1 cellular context compared by ENCODE assay signal in genomic region chr11:104015649-104016415, GRCh38.
TF ChIP-seq lines count a peak whose summit lies in the region.

No MANE protein-coding gene starts in this region.

TF ChIP-seq in GM12878, 131 proteins besides CTCF, POLR2A, EP300 and RAD21 (continued from another document and continues in another):
- TF ChIP-seq SKIL (IDR thresholded peaks at IDR 0.05; ENCODE audit: low read depth, poor library complexity, severe bottlenecking) (peak; percentile 33), EGR1 (IDR thresholded peaks at IDR 0.05; ENCODE audit: borderline replicate concordance in 1 of 2, low read depth in 2 of 2, low read length in 2 of 2) (no peak), PKNOX1 (IDR thresholded peaks at IDR 0.05) (peak; percentile 93), USF1 (IDR thresholded peaks at IDR 0.05; ENCODE audit: borderline replicate concordance, extremely low read length, insufficient read depth, low read depth, low read length) (no peak), IRF4 (IDR thresholded peaks at IDR 0.05; ENCODE audit: low read depth, low read length) (no peak), BCL11A (IDR thresholded peaks at IDR 0.05; ENCODE audit: low read depth, low read length) (no peak), IKZF1 (conservative IDR thresholded peaks at IDR 0.05) (0 out of 2 replicates have a peak, but pooled peaks have one; percentile 42), IRF5 (IDR thresholded peaks at IDR 0.05; ENCODE audit: borderline replicate concordance) (no peak), E2F4 (IDR thresholded peaks at IDR 0.05; ENCODE audit: low read depth, low read length) (no peak), BHLHE40 (IDR thresholded peaks at IDR 0.05; ENCODE audit: borderline replicate concordance in 1 of 2, low read depth in 2 of 2, low read length in 1 of 2) (peak; percentile 85 to 87), ATF7 (IDR thresholded peaks at IDR 0.05; ENCODE audit: low read depth) (no peak), NR2F1 (conservative IDR thresholded peaks at IDR 0.05) (no peak), KDM1A (IDR thresholded peaks at IDR 0.05; ENCODE audit: borderline replicate concordance) (no peak), IKZF2 (IDR thresholded peaks at IDR 0.05) (peak in 1 of 2 experiments; percentile 45; a peak in 2 of 4 replicates), CBX5 (IDR thresholded peaks at IDR 0.05; ENCODE audit: low read depth) (no peak), HDGF (IDR thresholded peaks at IDR 0.05) (no peak), SREBF2 (IDR thresholded peaks at IDR 0.05; ENCODE audit: low read length) (no peak), NFYA (IDR thresholded peaks at IDR 0.05; ENCODE audit: borderline replicate concordance, low read depth, low read length) (no peak), ELK1 (IDR thresholded peaks at IDR 0.05; ENCODE audit: low read depth, low read length) (no peak), E2F8 (IDR thresholded peaks at IDR 0.05; ENCODE audit: low read depth, partially characterized antibody) (no peak), CEBPB (IDR thresholded peaks at IDR 0.05; ENCODE audit: borderline replicate concordance in 1 of 2, low read depth in 2 of 2, low read length in 2 of 2) (no peak), MEF2B (IDR thresholded peaks at IDR 0.05; ENCODE audit: partially characterized antibody, poor library complexity, severe bottlenecking) (peak; percentile 28), PML (IDR thresholded peaks at IDR 0.05; ENCODE audit: low read length) (no peak), SRF (IDR thresholded peaks at IDR 0.05; ENCODE audit: low read depth in 2 of 2, low read length in 2 of 2) (no peak), ZZZ3 (IDR thresholded peaks at IDR 0.05; ENCODE audit: control insufficient read depth, insufficient read length, low read depth) (no peak), DPF2 (IDR thresholded peaks at IDR 0.05) (0 out of 2 replicates have a peak, but pooled peaks have one; percentile 29), SIN3A (IDR thresholded peaks at IDR 0.05; ENCODE audit: low read depth, low read length) (no peak), MYB (IDR thresholded peaks at IDR 0.05; ENCODE audit: borderline replicate concordance, low read depth, low read length) (no peak), RFX5 (IDR thresholded peaks at IDR 0.05; ENCODE audit: low read depth, low read length) (no peak), ZSCAN29 (IDR thresholded peaks at IDR 0.05) (no peak), POU2F2 (IDR thresholded peaks at IDR 0.05; ENCODE audit: borderline replicate concordance, low read depth, low read length) (no peak), SMARCA5 (IDR thresholded peaks at IDR 0.05) (no peak), ATF3 (IDR thresholded peaks at IDR 0.05; ENCODE audit: borderline replicate concordance, extremely low read depth, low read depth, low read length) (no peak), E4F1 (IDR thresholded peaks at IDR 0.05; ENCODE audit: borderline replicate concordance, partially characterized antibody) (no peak), TCF7 (IDR thresholded peaks at IDR 0.05; ENCODE audit: borderline replicate concordance) (no peak), TAF1 (IDR thresholded peaks at IDR 0.05; ENCODE audit: borderline replicate concordance, low read depth, low read length) (no peak), REST (IDR thresholded peaks at IDR 0.05; ENCODE audit: low read depth, low read length) (no peak), ZBTB4 (CRISPR knock-in tag; IDR thresholded peaks at IDR 0.05) (no peak)
